1 cellular context compared by ENCODE assay signal in genomic region chr19:49117677-49118564, GRCh38.
TF ChIP-seq lines count a peak whose summit lies in the region.

No MANE protein-coding gene starts in this region.

TF ChIP-seq in H1, 55 proteins besides CTCF, POLR2A, EP300 and RAD21:
- no peak for TF ChIP-seq TAF7 (optimal IDR thresholded peaks at IDR 0.05; ENCODE audit: borderline replicate concordance, low read depth, low read length)
- TF ChIP-seq NRF1 (IDR thresholded peaks at IDR 0.05; ENCODE audit: low read depth, low read length) = no peak
- TF ChIP-seq GTF2F1 (IDR thresholded peaks at IDR 0.05; ENCODE audit: borderline replicate concordance, low read depth, low read length) = no peak
- TF ChIP-seq ATF3 (IDR thresholded peaks at IDR 0.05; ENCODE audit: insufficient read depth, low read depth, low read length) = no peak
- no peak for TF ChIP-seq ATF2 (IDR thresholded peaks at IDR 0.05; ENCODE audit: low read length)
- TF ChIP-seq JUN (IDR thresholded peaks at IDR 0.05; ENCODE audit: low read depth, low read length) = no peak
- no peak for TF ChIP-seq EZH2 (IDR thresholded peaks at IDR 0.05; ENCODE audit: low read depth, low read length, severe bottlenecking)
- TF ChIP-seq ASH2L (IDR thresholded peaks at IDR 0.05; ENCODE audit: low read length) = no peak
- no peak for TF ChIP-seq POU5F1 (IDR thresholded peaks at IDR 0.05; ENCODE audit: low read depth, low read length)
- TF ChIP-seq SAP30 (IDR thresholded peaks at IDR 0.05; ENCODE audit: insufficient read depth, insufficient replicate concordance, low read length) = no peak
- no peak for TF ChIP-seq NANOG (IDR thresholded peaks at IDR 0.05; ENCODE audit: insufficient read depth, low read depth, low read length, poor library complexity, severe bottlenecking)
- no peak for TF ChIP-seq JUND (IDR thresholded peaks at IDR 0.05; ENCODE audit: low read length)
